ENCODE assay signal across 10 cellular contexts in genomic region chr7:98870807-98871491, GRCh38. TPM values are rescaled to one million over a fixed set of nuclear protein-coding genes. Genes with fewer than 3 reads are reported as not detected.
DNase-seq lines count a peak whose midpoint lies in the region; ATAC-seq and TF ChIP-seq lines count a peak whose summit lies in the region.
"Had no signal": no experiment of that assay in that cellular context is flagged by ENCODE, and none has a peak within 500 bp of the region (broad histone marks: within the 10 kb centered on the region; RNA-seq: fewer than 3 reads in every experiment).

No MANE protein-coding gene starts in this region.

- no peaks in the 10 kb centered on the region for H3K9me3 Mint-ChIP-seq in stimulated activated naive CD8-positive, alpha-beta T cell treated with anti-CD3 and anti-CD28 coated beads, Interleukin-15, Interleukin-2, amounts not matched to agents 100 ng/mL and 50 ng/mL, for 24 hours
- H3K9me3 Mint-ChIP-seq in activated naive CD8-positive, alpha-beta T cell (ENCODE audit: low read depth) = no peaks in the 10 kb centered on the region
- H3K9me3 Mint-ChIP-seq in naive B cell = no peaks in the 10 kb centered on the region

- no peak for DNase-seq in stimulated activated naive CD8-positive, alpha-beta T cell treated with anti-CD3 and anti-CD28 coated beads, Interleukin-15, Interleukin-2, amounts not matched to agents 100 U/mL and 50 U/mL, for 24 hours
- no peak for DNase-seq in naive B cell
- DNase-seq in left lobe of liver (ENCODE audit: low spot score) = no peak
- DNase-seq in uterus = no peak
- no peak for DNase-seq in A172 (ENCODE audit: low spot score)
- DNase-seq: immature natural killer cell had no signal

- H3K36me3 ChIP-seq in uterus = no peaks in the 10 kb centered on the region

- no peaks in the 10 kb centered on the region for H3K4me1 Mint-ChIP-seq in stimulated activated naive CD8-positive, alpha-beta T cell treated with anti-CD3 and anti-CD28 coated beads, Interleukin-15, Interleukin-2, amounts not matched to agents 100 ng/mL and 50 ng/mL, for 24 hours (ENCODE audit: low read depth)
- H3K4me1 Mint-ChIP-seq in activated naive CD8-positive, alpha-beta T cell (ENCODE audit: low read depth) = peaks cover 3% of the 10 kb centered on the region
- H3K4me1 Mint-ChIP-seq in naive B cell = peaks cover 5 to 10% (median 10%) of the 10 kb centered on the region in 3 donors

- no peaks in the 10 kb centered on the region for H3K36me3 Mint-ChIP-seq in stimulated activated naive CD8-positive, alpha-beta T cell treated with anti-CD3 and anti-CD28 coated beads, Interleukin-15, Interleukin-2, amounts not matched to agents 100 ng/mL and 50 ng/mL, for 24 hours (ENCODE audit: low read depth)
- H3K36me3 Mint-ChIP-seq in activated naive CD8-positive, alpha-beta T cell = no peaks in the 10 kb centered on the region
- no peaks in the 10 kb centered on the region for H3K36me3 Mint-ChIP-seq in naive B cell
- H3K36me3 Mint-ChIP-seq: immature natural killer cell had no signal

- ATAC-seq in stimulated activated naive CD8-positive, alpha-beta T cell treated with anti-CD3 and anti-CD28 coated beads, Interleukin-15, Interleukin-2, amounts not matched to agents 100 U/mL and 50 U/mL, for 24 hours = no peak
- ATAC-seq in naive B cell (ENCODE audit: low read depth in 2 of 2) = no peak
- ATAC-seq in esophagus mucosa = no peak
- ATAC-seq in left lobe of liver = no peak

- no peak overlapping the region for H3K27ac ChIP-seq in uterus
- H3K27ac ChIP-seq: VCaP had no signal

- no peaks in the 10 kb centered on the region for H3K27me3 ChIP-seq in uterus

- no peaks in the 10 kb centered on the region for H3K9me3 ChIP-seq in uterus

- no peak for TF ChIP-seq POLR2A in uterus (IDR thresholded peaks at IDR 0.05)

- H3K27me3 Mint-ChIP-seq in stimulated activated naive CD8-positive, alpha-beta T cell treated with anti-CD3 and anti-CD28 coated beads, Interleukin-15, Interleukin-2, amounts not matched to agents 100 ng/mL and 50 ng/mL, for 24 hours = peaks cover 14% of the 10 kb centered on the region
- peaks cover 6% of the 10 kb centered on the region for H3K27me3 Mint-ChIP-seq in activated naive CD8-positive, alpha-beta T cell
- peaks cover 8 to 25% (median 15%) of the 10 kb centered on the region in 3 donors for H3K27me3 Mint-ChIP-seq in naive B cell

- intact Hi-C loops in uterus (cut with DNase I; ENCODE audit: low total_unique reads) = no loop called here

- H3K4me3 ChIP-seq in uterus = no peak overlapping the region

- no peak overlapping the region for H3K27ac Mint-ChIP-seq in stimulated activated naive CD8-positive, alpha-beta T cell treated with anti-CD3 and anti-CD28 coated beads, Interleukin-15, Interleukin-2, amounts not matched to agents 100 ng/mL and 50 ng/mL, for 24 hours
- H3K27ac Mint-ChIP-seq in activated naive CD8-positive, alpha-beta T cell = no peak overlapping the region
- peak overlapping the region in 3 of 6 donors; percentile 24 to 56 (median 24) for H3K27ac Mint-ChIP-seq in naive B cell
- H3K27ac Mint-ChIP-seq: immature natural killer cell had no signal

- H3K4me3 Mint-ChIP-seq in stimulated activated naive CD8-positive, alpha-beta T cell treated with anti-CD3 and anti-CD28 coated beads, Interleukin-15, Interleukin-2, amounts not matched to agents 100 ng/mL and 50 ng/mL, for 24 hours = peak overlapping the region; percentile 72
- peak overlapping the region; percentile 79 for H3K4me3 Mint-ChIP-seq in activated naive CD8-positive, alpha-beta T cell
- peak overlapping the region; percentile 81 to 93 (median 92) for H3K4me3 Mint-ChIP-seq in naive B cell

- H3K4me1 ChIP-seq in uterus = peaks cover 0 to 7% of the 10 kb centered on the region in 2 donors

- TF ChIP-seq CTCF in uterus (IDR thresholded peaks at IDR 0.05) = no peak

RNA-seq across cellular contexts. Expression of gene TMEM130, which starts 1.1 kb away (rescaled TPM):
- under 1 TPM in 1 of 6 donors, not detected in 5; 0.32 TPM for polyA plus RNA-seq in naive B cell (ENCODE audit: low read depth in 6 of 6)
- total RNA-seq in esophagus mucosa (not detected), left lobe of liver (0.10 TPM), uterus (1 to 10 TPM in 2 of 4 donors, not detected in 2; 3.5 to 3.9 TPM)
- 2.0 and 4.1 TPM in 2 replicates for total RNA-seq in A172 (2014; rRNA removed; shearing (Covaris generic))
- polyA plus RNA-seq: immature natural killer cell had no signal

RNA-seq across cellular contexts. Expression of gene TRRAP, which starts 7.4 kb away (rescaled TPM):
- 1 to 10 TPM in 5 of 6 donors, under 1 TPM in 1; 0.09 to 7.1 (median 3.1) TPM for polyA plus RNA-seq in naive B cell (ENCODE audit: low read depth in 6 of 6)
- 17.3 TPM for total RNA-seq in esophagus mucosa
- 15.8 TPM for total RNA-seq in left lobe of liver
- 10 to 100 TPM; 19.7 to 62.3 (median 31.1) TPM for total RNA-seq in uterus
- total RNA-seq in A172 (2014; rRNA removed; shearing (Covaris generic)) = 11.9 and 12.9 TPM in 2 replicates
